22 cellular contexts compared by ENCODE assay signal in the genomic region with DNA sequence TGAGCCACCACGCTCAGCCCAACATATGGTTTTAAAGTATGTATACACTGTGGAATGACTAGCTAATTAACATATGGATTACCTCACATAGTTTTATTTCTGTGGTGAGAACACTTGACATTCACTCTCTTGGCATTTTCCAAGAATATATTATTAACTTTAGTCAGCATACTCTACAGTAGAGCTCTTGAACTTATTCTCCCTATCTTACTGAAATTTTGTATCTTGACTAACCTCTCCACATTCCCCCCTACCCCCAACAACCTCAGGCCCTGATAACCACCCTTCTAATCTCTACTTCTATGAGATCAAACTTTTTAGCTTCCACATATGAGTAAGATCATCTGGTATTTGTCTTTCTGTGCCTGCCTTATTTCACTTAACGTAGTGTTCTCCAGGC. TPM values are rescaled to one million over a fixed set of nuclear protein-coding genes. Genes with fewer than 3 reads are reported as not detected.
DNase-seq lines count a peak whose midpoint lies in the region; ATAC-seq and TF ChIP-seq lines count a peak whose summit lies in the region.
"Had no signal": no experiment of that assay in that cellular context is flagged by ENCODE, and none has a peak within 500 bp of the region (broad histone marks: within the 10 kb centered on the region; RNA-seq: fewer than 3 reads in every experiment).

No MANE protein-coding gene starts in this region.

- in situ Hi-C loops in GM23248 (cut with MboI), result no loop called here

- no peaks in the 10 kb centered on the region for H3K27me3 ChIP-seq in GM23248 (replicated peaks; ENCODE audit: insufficient read depth)
- no peaks in the 10 kb centered on the region for H3K27me3 ChIP-seq in neuronal stem cell (ENCODE audit: control insufficient read depth in 3 of 3, insufficient read depth in 3 of 3, low read depth in 1 of 3, low read length in 3 of 3)
- H3K27me3 ChIP-seq: gastrocnemius medialis, pancreas, right lobe of liver, thyroid gland had no signal

- no peak overlapping the region for H2AK5ac ChIP-seq in neuronal stem cell (ENCODE audit: low read depth, low read length)

- peaks cover 52% of the 10 kb centered on the region for H3F3A ChIP-seq in GM23248 (ENCODE audit: insufficient read depth)

- H3K18ac ChIP-seq in neuronal stem cell (ENCODE audit: low read length), result no peak overlapping the region

- ATAC-seq in GM21367 (IDR thresholded peaks at IDR 0.05; ENCODE audit: unreplicated experiment), result no peak
- ATAC-seq: gastrocnemius medialis; left cardiac atrium; naive thymus-derived CD4-positive, alpha-beta T cell; pancreas; right lobe of liver had no signal

- no peaks in the 10 kb centered on the region for H3K9me2 ChIP-seq in GM23248 (ENCODE audit: insufficient read depth)

- H4K8ac ChIP-seq in neuronal stem cell (ENCODE audit: low read depth, low read length), result peak overlapping the region; percentile 48

- no peaks in the 10 kb centered on the region for H4K20me1 ChIP-seq in GM23248 (ENCODE audit: insufficient read depth)

- no peak overlapping the region for H2BK5ac ChIP-seq in neuronal stem cell (ENCODE audit: low read length)

- H2BK15ac ChIP-seq in neuronal stem cell (ENCODE audit: low read length), result no peak overlapping the region

- no peak overlapping the region for H2BK120ac ChIP-seq in neuronal stem cell (ENCODE audit: low read depth, low read length)

- H3K9me3 ChIP-seq in GM23248 (ENCODE audit: low read depth), result no peaks in the 10 kb centered on the region
- no peaks in the 10 kb centered on the region for H3K9me3 ChIP-seq in neuronal stem cell (replicated peaks in 1 of 2; ENCODE audit: control insufficient read depth in 2 of 2, insufficient read depth in 1 of 2, low read depth in 1 of 2, low read length in 2 of 2)
- H3K9me3 ChIP-seq: gastrocnemius medialis, pancreas, right lobe of liver, thyroid gland had no signal

- H4K91ac ChIP-seq in neuronal stem cell (ENCODE audit: low read depth, low read length, poor library complexity), result no peak overlapping the region

- H3K23ac ChIP-seq in neuronal stem cell (ENCODE audit: low read depth, low read length, poor library complexity), result no peak overlapping the region

- H3K79me1 ChIP-seq in neuronal stem cell (ENCODE audit: low read depth, low read length), result no peaks in the 10 kb centered on the region

- 11 to 21% methylated on average over 2 of the region's 2 CpGs for WGBS in GM23248 (ENCODE audit: low coverage in 1 of 2, low lambda C conversion rate in 2 of 2, missing lambda C conversion rate in 2 of 2), 2 experiments
- no CpG with 5 or more reads among the region's 2 CpGs for WGBS in neuronal stem cell (ENCODE audit: extremely low coverage in 2 of 2, insufficient read length in 2 of 2, insufficient replicate concordance in 1 of 2), 2 donors

- H3K4me2 ChIP-seq in GM23248 (ENCODE audit: unreplicated experiment), result no peak overlapping the region
- H3K4me2 ChIP-seq in neuronal stem cell (ENCODE audit: insufficient read depth, low read length, poor library complexity, severe bottlenecking), result no peak overlapping the region

- no peak overlapping the region for H3K4ac ChIP-seq in neuronal stem cell (ENCODE audit: low read length)

- H3K4me1 ChIP-seq in GM23248 (ENCODE audit: insufficient read depth) (peaks cover 66% of the 10 kb centered on the region), neuronal stem cell (ENCODE audit: control insufficient read depth in 2 of 2, insufficient read depth in 1 of 2, low read depth in 1 of 2, low read length in 2 of 2) (peaks cover 0 to 3% of the 10 kb centered on the region in 2 donors)
- H3K4me1 ChIP-seq: gastrocnemius medialis, right lobe of liver, thyroid gland had no signal

- H3K9ac ChIP-seq in GM23248, result no peak overlapping the region
- H3K9ac ChIP-seq in neuronal stem cell (ENCODE audit: low read depth, low read length, poor library complexity), result no peak overlapping the region

- DNase-seq in GM23248 (peak; percentile 51), RPMI7951 (ENCODE audit: low read depth) (peak; percentile 8), choroid plexus epithelial cell (ENCODE audit: low read depth) (peak; percentile 15), neuronal stem cell (ENCODE audit: low spot score) (no peak), substantia nigra (lab: John Stamatoyannopoulos, UW) (no peak), NCI-H1092 (lab: John Stamatoyannopoulos, UW) (no peak)
- DNase-seq: activated CD4-positive, CD25-positive, alpha-beta regulatory T cell treated with anti-CD3 and anti-CD28 coated beads, Interleukin-2, amount 50 U/mL, for 72 hours; AML-193; DMS79 treated with DMSO at 0.1 percent for 48 hours; gastrocnemius medialis; left cardiac atrium; naive thymus-derived CD4-positive, alpha-beta T cell; NCI-H2081 treated with DMSO at 0.1 percent for 48 hours; NCI-H510A treated with DMSO at 0.1 percent for 48 hours; pancreas; right lobe of liver; RPMI8226; stimulated activated CD4-positive, alpha-beta T cell treated with anti-CD3 and anti-CD28 coated beads, Interleukin-15, amount 100 ng/mL, for 24 hours; T-helper 9 cell; thyroid gland had no signal

- H3K4me3 ChIP-seq in GM23248, result no peak overlapping the region
- H3K4me3 ChIP-seq in choroid plexus epithelial cell (ENCODE audit: low read depth, low read length), result no peak overlapping the region
- no peak overlapping the region for H3K4me3 ChIP-seq in neuronal stem cell (ENCODE audit: low read length in 2 of 2)
- H3K4me3 ChIP-seq: coronary artery, gastrocnemius medialis, pancreas, right lobe of liver, thyroid gland had no signal

- no peak overlapping the region for H2BK12ac ChIP-seq in neuronal stem cell (ENCODE audit: low read length)

- H3K79me2 ChIP-seq in GM23248 (ENCODE audit: insufficient read depth), result no peaks in the 10 kb centered on the region

- H3K14ac ChIP-seq in neuronal stem cell (ENCODE audit: low read length), result no peak overlapping the region

- H3K27ac ChIP-seq in GM23248 (peak overlapping the region; percentile 40), neuronal stem cell (replicated peaks; ENCODE audit: low read length) (no peak overlapping the region), substantia nigra (ENCODE audit: low read depth, low read length, poor library complexity, severe bottlenecking) (no peak overlapping the region)
- H3K27ac ChIP-seq: coronary artery, gastrocnemius medialis, pancreas, right lobe of liver, thyroid gland had no signal

- H2AFZ ChIP-seq in GM23248, result peak overlapping the region; percentile 31
- no peak overlapping the region for H2AFZ ChIP-seq in neuronal stem cell (ENCODE audit: low read length)

- no peak for TF ChIP-seq CTCF in choroid plexus epithelial cell (conservative IDR thresholded peaks at IDR 0.05; ENCODE audit: low read depth, low read length)

- H3K36me3 ChIP-seq in GM23248 (ENCODE audit: low read depth) (no peaks in the 10 kb centered on the region), neuronal stem cell (replicated peaks in 1 of 2; ENCODE audit: control insufficient read depth in 2 of 2, insufficient read depth in 2 of 2, low read length in 2 of 2) (no peaks in the 10 kb centered on the region)
- H3K36me3 ChIP-seq: gastrocnemius medialis, pancreas, right lobe of liver, thyroid gland had no signal

RNA-seq across cellular contexts. Expression of a gene that starts 38.6 kb away (rescaled TPM):
- 60.2 and 68.7 TPM in 2 replicates for total RNA-seq in GM23248 (2014; rRNA removed; shearing (Covaris generic))
- polyA plus RNA-seq in GM23248 (2016; fragmentation: Nextera tagmentation; extraction: Ambion mirVana), result 45.9 and 50.7 TPM in 2 replicates
- total RNA-seq in RPMI7951 (2014; rRNA removed; shearing (Covaris generic)), result 32.8 and 38.8 TPM in 2 replicates
- 5.7 TPM for polyA plus RNA-seq in neuronal stem cell (2013, experiment 1 of 2)
- 6.0 TPM for polyA plus RNA-seq in neuronal stem cell (2013, experiment 2 of 2)

Comparison
In these comparisons a context has a peak if more than half of its experiments do, and no peak if none do; other contexts are left out.
1. DNase-seq: peak in GM23248 (single experiment), RPMI7951 (single experiment) and choroid plexus epithelial cell (single experiment); none in neuronal stem cell (single experiment), substantia nigra (0 of 49) and NCI-H1092 (single experiment).